16 cellular contexts compared by ENCODE assay signal in the genomic region with DNA sequence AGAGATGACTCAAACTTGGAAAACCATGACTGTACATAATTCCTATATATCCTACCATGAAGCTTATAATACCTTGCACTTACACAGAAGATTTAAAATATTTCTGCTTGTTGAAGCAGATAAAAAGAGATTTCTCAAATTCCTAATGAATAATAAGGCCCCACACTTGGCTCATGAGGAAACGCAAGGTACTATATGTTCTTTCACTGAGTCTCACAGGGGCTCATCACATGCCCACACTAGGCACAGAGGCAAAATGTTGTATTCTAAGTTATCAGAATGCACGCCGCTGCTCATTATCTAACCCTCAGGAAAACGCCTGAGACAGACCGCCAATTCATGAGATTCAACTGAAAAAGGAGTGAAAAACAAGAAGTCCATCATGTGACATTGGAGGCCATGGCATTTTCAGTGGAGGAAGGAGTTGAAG. TPM values are rescaled to one million over a fixed set of nuclear protein-coding genes. Genes with fewer than 3 reads are reported as not detected.
DNase-seq lines count a peak whose midpoint lies in the region; ATAC-seq and TF ChIP-seq lines count a peak whose summit lies in the region.
"Had no signal": no experiment of that assay in that cellular context is flagged by ENCODE, and none has a peak within 500 bp of the region (broad histone marks: within the 10 kb centered on the region; RNA-seq: fewer than 3 reads in every experiment).

No MANE protein-coding gene starts in this region.

- H3K36me3 Mint-ChIP-seq in Calu3 (ENCODE audit: insufficient read depth, unreplicated experiment), result peaks cover 81% of the 10 kb centered on the region

- POLR2A ChIA-PET in HEK293T (lab: Yijun Ruan, JAX), result no interaction called here

- intact Hi-C loops in Calu3 (cut with micrococcal nuclease; ENCODE audit: unreplicated experiment), result loop anchor here (5.0 kb wide), 1 partner anchor 35 kb away; no protein-coding TSS in a partner anchor

- H3K27ac Mint-ChIP-seq in Calu3 (ENCODE audit: unreplicated experiment), result no peak overlapping the region

- no peak for TF ChIP-seq CTCF in Calu3 (IDR thresholded peaks at IDR 0.05; ENCODE audit: unreplicated experiment)
- TF ChIP-seq CTCF in choroid plexus epithelial cell (conservative IDR thresholded peaks at IDR 0.05; ENCODE audit: low read depth, low read length), result no peak

- no peak for ATAC-seq in HG03565 (IDR thresholded peaks at IDR 0.05; ENCODE audit: unreplicated experiment)
- ATAC-seq: stimulated activated naive CD8-positive, alpha-beta T cell treated with anti-CD3 and anti-CD28 coated beads, Interleukin-15, Interleukin-2, amounts not matched to agents 100 U/mL and 50 U/mL, for 24 hours had no signal

- no peaks in the 10 kb centered on the region for H3K27me3 Mint-ChIP-seq in Calu3 (ENCODE audit: unreplicated experiment)

- H3K9me3 Mint-ChIP-seq in Calu3 (ENCODE audit: low read depth, unreplicated experiment), result no peaks in the 10 kb centered on the region

- H3K4me3 ChIP-seq in choroid plexus epithelial cell (ENCODE audit: low read depth, low read length), result no peak overlapping the region
- H3K4me3 ChIP-seq: BLaER1, uterus had no signal

- peak overlapping the region; percentile 43 for H3K4me3 Mint-ChIP-seq in Calu3 (ENCODE audit: low read depth, unreplicated experiment)
- H3K4me3 Mint-ChIP-seq: H9 had no signal

- CTCF ChIA-PET in Calu3 (lab: Charles Lee), result interaction anchor here (0.5 to 1.2 kb wide), 5 partner anchors 14 to 44 kb away, joined by 3 to 9 read pairs (median 3); no protein-coding TSS in a partner anchor
- CTCF ChIA-PET in HEK293T (lab: Yijun Ruan, JAX), result no interaction called here

- peaks cover 50% of the 10 kb centered on the region for H3K4me1 Mint-ChIP-seq in Calu3 (ENCODE audit: low read depth, unreplicated experiment)

- BruUV-seq in Calu3 (replicated peaks; lab: Mats Ljungman, UMichigan), result no TSS peak

- no peak for DNase-seq in Calu3
- DNase-seq in OCI-M1 (lab: John Stamatoyannopoulos, UW), result peak; percentile 87
- DNase-seq in choroid plexus epithelial cell (ENCODE audit: low read depth), result peak; percentile 50
- DNase-seq in midbrain (lab: John Stamatoyannopoulos, UW), result peak; percentile 23
- DNase-seq in dermis blood vessel endothelial cell, result no peak
- DNase-seq in HEK293T (ENCODE audit: extremely low spot score), result no peak
- no peak for DNase-seq in NCI-H2227 treated with DMSO at 0.1 percent for 48 hours (lab: John Stamatoyannopoulos, UW)
- DNase-seq: activated gamma-delta T cell treated with Interleukin-2 at 50 U/mL for 16 hours; effector CD8-positive, alpha-beta T cell; H9; Karpas-422; NCI-H1417; stimulated activated naive CD8-positive, alpha-beta T cell treated with anti-CD3 and anti-CD28 coated beads, Interleukin-15, Interleukin-2, amounts not matched to agents 100 U/mL and 50 U/mL, for 24 hours; uterus had no signal

TF ChIP-seq in HEK293T, 16 proteins besides CTCF, POLR2A, EP300 and RAD21:
- TF ChIP-seq, protein P1, sequence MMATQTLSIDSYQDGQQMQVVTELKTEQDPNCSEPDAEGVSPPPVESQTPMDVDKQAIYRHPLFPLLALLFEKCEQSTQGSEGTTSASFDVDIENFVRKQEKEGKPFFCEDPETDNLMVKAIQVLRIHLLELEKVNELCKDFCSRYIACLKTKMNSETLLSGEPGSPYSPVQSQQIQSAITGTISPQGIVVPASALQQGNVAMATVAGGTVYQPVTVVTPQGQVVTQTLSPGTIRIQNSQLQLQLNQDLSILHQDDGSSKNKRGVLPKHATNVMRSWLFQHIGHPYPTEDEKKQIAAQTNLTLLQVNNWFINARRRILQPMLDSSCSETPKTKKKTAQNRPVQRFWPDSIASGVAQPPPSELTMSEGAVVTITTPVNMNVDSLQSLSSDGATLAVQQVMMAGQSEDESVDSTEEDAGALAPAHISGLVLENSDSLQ (IDR thresholded peaks at IDR 0.05), result no peak
- TF ChIP-seq LEF1 (IDR thresholded peaks at IDR 0.05; ENCODE audit: borderline replicate concordance), result no peak
- no peak for TF ChIP-seq BHLHE40 (IDR thresholded peaks at IDR 0.05; ENCODE audit: borderline replicate concordance)
- TF ChIP-seq L3MBTL2 (conservative IDR thresholded peaks at IDR 0.05), result no peak
- no peak for TF ChIP-seq SUZ12 (IDR thresholded peaks at IDR 0.05)
- no peak for TF ChIP-seq HDGF (IDR thresholded peaks at IDR 0.05; ENCODE audit: borderline replicate concordance)
- TF ChIP-seq SP1 (IDR thresholded peaks at IDR 0.05), result no peak
- no peak for TF ChIP-seq NFRKB (IDR thresholded peaks at IDR 0.05)
- TF ChIP-seq FOXM1 (IDR thresholded peaks at IDR 0.05; ENCODE audit: borderline replicate concordance), result no peak
- no peak for TF ChIP-seq TARDBP (IDR thresholded peaks at IDR 0.05)
- TF ChIP-seq FOXK2 (IDR thresholded peaks at IDR 0.05), result no peak
- TF ChIP-seq ARNT (IDR thresholded peaks at IDR 0.05), result no peak
- TF ChIP-seq ELF4 (IDR thresholded peaks at IDR 0.05), result no peak
- TF ChIP-seq FOXA1 (IDR thresholded peaks at IDR 0.05), result no peak
- no peak for TF ChIP-seq ZNF384 (IDR thresholded peaks at IDR 0.05)
- no peak for TF ChIP-seq CTBP1 (IDR thresholded peaks at IDR 0.05; ENCODE audit: borderline replicate concordance)

RNA-seq across cellular contexts. Expression of a gene that starts 5.6 kb away (rescaled TPM):
- 617 and 655 TPM in 2 replicates for total RNA-seq in Calu3 (2022)
- 142 and 226 TPM in 2 replicates for total RNA-seq in dermis blood vessel endothelial cell

Comparison
In these comparisons a context has a peak if more than half of its experiments do, and no peak if none do; other contexts are left out.
1. DNase-seq: peak in OCI-M1 (single experiment), choroid plexus epithelial cell (single experiment) and midbrain (single experiment); none in Calu3 (single experiment), dermis blood vessel endothelial cell (single experiment), HEK293T (single experiment) and NCI-H2227 treated with DMSO at 0.1 percent for 48 hours (single experiment).